In the genomic region with DNA sequence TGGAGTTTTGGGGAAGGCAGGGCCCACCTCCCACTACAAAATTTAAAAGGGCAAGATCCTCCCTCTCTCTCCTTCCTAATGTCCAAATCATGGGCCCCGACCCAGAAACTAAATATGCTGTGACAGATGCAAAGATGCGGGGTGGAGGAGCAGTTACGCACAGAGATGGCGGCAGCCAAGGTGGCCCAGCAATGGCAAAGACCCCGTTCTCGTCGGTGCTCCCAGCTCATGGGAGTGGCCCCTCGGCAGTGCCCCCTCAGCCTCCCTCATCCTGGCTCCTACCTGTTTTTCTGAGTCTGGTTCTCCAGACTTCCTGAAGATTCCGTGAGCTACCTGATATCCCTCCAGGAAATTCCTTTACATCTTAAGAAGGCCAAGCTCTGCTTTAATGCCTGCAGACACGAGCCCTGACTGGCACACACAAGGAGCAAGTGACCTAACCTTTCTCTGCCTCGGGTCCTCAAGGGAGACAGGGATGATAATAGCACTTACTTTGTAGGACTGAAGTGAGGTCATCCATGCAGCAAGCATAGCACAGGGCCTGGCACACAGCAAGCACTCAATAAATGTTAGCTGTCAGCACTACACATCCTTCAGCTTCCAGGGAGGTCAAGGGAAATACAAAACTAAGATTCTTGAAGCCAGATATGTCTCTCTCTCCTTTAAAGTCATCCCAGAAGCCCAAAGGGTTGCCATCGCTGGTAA, we compare ENCODE assay signal across 36 cellular contexts.
"Had no signal": no experiment of that assay in that cellular context is flagged by ENCODE, and none has a peak within 500 bp of the region (broad histone marks: within the 10 kb centered on the region; RNA-seq: fewer than 3 reads in every experiment).

No MANE protein-coding gene starts in this region.

- H3K36me3 ChIP-seq: adrenal gland, esophagus squamous epithelium, gastrocnemius medialis, WERI-Rb-1 had no signal

- H3K4me3 Mint-ChIP-seq: activated B cell treated with CpG ODN at 0.5 μM for 24 hours; activated CD4-positive, alpha-beta memory T cell treated with anti-CD3 and anti-CD28 coated beads for 36 hours; activated CD4-positive, alpha-beta T cell treated with anti-CD3 and anti-CD28 coated beads for 36 hours; activated CD4-positive, alpha-beta T cell treated with anti-CD3 and anti-CD28 coated beads, Interleukin-2, amount 10 ng/mL, durations not matched to agents 24 days and 14 days; activated CD8-positive, alpha-beta memory T cell treated with anti-CD3 and anti-CD28 coated beads, Interleukin-2, amount 10 ng/mL, durations not matched to agents 7 days and 5 days; activated CD8-positive, alpha-beta T cell treated with anti-CD3 and anti-CD28 coated beads, Interleukin-2, amount 10 ng/mL, durations not matched to agents 7 days and 5 days; activated naive CD4-positive, alpha-beta T cell treated with anti-CD3 and anti-CD28 coated beads for 36 hours; activated naive CD4-positive, alpha-beta T cell treated with anti-CD3 and anti-CD28 coated beads, Interleukin-2, amount 50 U/mL, for 24 hours; activated naive CD8-positive, alpha-beta T cell treated with anti-CD3 and anti-CD28 coated beads for 36 hours; activated naive CD8-positive, alpha-beta T cell treated with anti-CD3 and anti-CD28 coated beads, Interleukin-2, amount 50 U/mL, for 24 hours; activated T-helper 1 cell treated with anti-CD3 and anti-CD28 coated beads, Interleukin-12 subunit alpha, Interleukin-12 subunit beta, Interleukin-2, Interleukin-4 antibody, amounts not matched to agents 30 ng/mL and 10 ng/mL and 1 ng/mL, durations not matched to agents 14 hours and 24 hours and 36 hours; effector memory CD8-positive, alpha-beta T cell; T-helper 17 cell; T-helper 2 cell treated with Interferon-gamma antibody and Interleukin-4, amounts not matched to agents 5 μg/mL and 100 μg/mL, for 36 hours had no signal

- H3K4me3 ChIP-seq: adrenal gland, body of pancreas, esophagus squamous epithelium, gastrocnemius medialis had no signal

- H3K27me3 ChIP-seq: adrenal gland, body of pancreas, gastrocnemius medialis had no signal

- DNase-seq: activated B cell treated with CpG ODN at 0.5 μM for 24 hours; activated CD4-positive, alpha-beta memory T cell treated with anti-CD3 and anti-CD28 coated beads for 36 hours; activated CD4-positive, alpha-beta T cell treated with anti-CD3 and anti-CD28 coated beads for 36 hours; activated CD4-positive, alpha-beta T cell treated with anti-CD3 and anti-CD28 coated beads, Interleukin-2, amount 10 ng/mL, durations not matched to agents 24 days and 14 days; activated CD4-positive, CD25-positive, alpha-beta regulatory T cell treated with anti-CD3 and anti-CD28 coated beads, Interleukin-2, amount 50 U/mL, for 72 hours; activated CD8-positive, alpha-beta memory T cell treated with anti-CD3 and anti-CD28 coated beads, Interleukin-2, amount 10 ng/mL, durations not matched to agents 7 days and 5 days; activated CD8-positive, alpha-beta memory T cell treated with anti-CD3 and anti-CD28 coated beads, Interleukin-2, amount 50 U/mL, for 4 hours; activated CD8-positive, alpha-beta T cell treated with anti-CD3 and anti-CD28 coated beads, Interleukin-2, amount 10 ng/mL, durations not matched to agents 7 days and 5 days; activated effector memory CD4-positive, alpha-beta T cell treated with anti-CD3 and anti-CD28 coated beads, Interleukin-2, amount 50 U/mL, for 16 hours; activated naive CD4-positive, alpha-beta T cell treated with anti-CD3 and anti-CD28 coated beads for 36 hours; activated naive CD8-positive, alpha-beta T cell treated with anti-CD3 and anti-CD28 coated beads for 36 hours; activated naive CD8-positive, alpha-beta T cell treated with anti-CD3 and anti-CD28 coated beads, Interleukin-2, amount 50 U/mL, for 24 hours; activated T-cell treated with anti-CD3 and anti-CD28 coated beads, Interleukin-2, amount 50 U/mL, for 1 hour; activated T-cell treated with anti-CD3 and anti-CD28 coated beads, Interleukin-2, amount 50 U/mL, for 48 hours; amygdala; aorta; body of pancreas; caudate nucleus; cortex of kidney; dermis blood vessel endothelial cell; effector CD4-positive, alpha-beta T cell; effector memory CD8-positive, alpha-beta T cell; esophagus squamous epithelium; foreskin fibroblast; glutamatergic neuron; T-helper 1 cell; T-helper 17 cell; T1000; WERI-Rb-1 had no signal

- H3K27ac ChIP-seq: adrenal gland, body of pancreas, epithelial cell of prostate, esophagus squamous epithelium, WERI-Rb-1 had no signal

- H3K27me3 Mint-ChIP-seq: activated CD4-positive, alpha-beta T cell treated with anti-CD3 and anti-CD28 coated beads for 36 hours had no signal

- H3K4me1 ChIP-seq: adrenal gland had no signal

- H3K9me3 Mint-ChIP-seq: activated B cell treated with CpG ODN at 0.5 μM for 24 hours; activated CD4-positive, alpha-beta memory T cell treated with anti-CD3 and anti-CD28 coated beads for 36 hours; activated CD4-positive, alpha-beta T cell treated with anti-CD3 and anti-CD28 coated beads, Interleukin-2, amount 10 ng/mL, durations not matched to agents 24 days and 14 days; activated naive CD4-positive, alpha-beta T cell treated with anti-CD3 and anti-CD28 coated beads for 36 hours; activated naive CD4-positive, alpha-beta T cell treated with anti-CD3 and anti-CD28 coated beads, Interleukin-2, amount 50 U/mL, for 24 hours; activated naive CD8-positive, alpha-beta T cell treated with anti-CD3 and anti-CD28 coated beads for 36 hours; activated naive CD8-positive, alpha-beta T cell treated with anti-CD3 and anti-CD28 coated beads, Interleukin-2, amount 50 U/mL, for 24 hours; activated T-helper 1 cell treated with anti-CD3 and anti-CD28 coated beads, Interleukin-12 subunit alpha, Interleukin-12 subunit beta, Interleukin-2, Interleukin-4 antibody, amounts not matched to agents 30 ng/mL and 10 ng/mL and 1 ng/mL, durations not matched to agents 14 hours and 24 hours and 36 hours; activated T-helper 2 cell treated with anti-CD3 and anti-CD28 coated beads, Interferon-gamma antibody, Interleukin-2, Interleukin-4, amounts not matched to agents 10 μg/mL and 5 μg/mL and 100 μg/mL, durations not matched to agents 14 hours and 24 hours and 36 hours; effector memory CD8-positive, alpha-beta T cell; T-helper 2 cell treated with Interferon-gamma antibody and Interleukin-4, amounts not matched to agents 5 μg/mL and 100 μg/mL, for 36 hours had no signal

- H3K27ac Mint-ChIP-seq: activated B cell treated with CpG ODN at 0.5 μM for 24 hours; activated CD4-positive, alpha-beta memory T cell treated with anti-CD3 and anti-CD28 coated beads for 36 hours; activated CD4-positive, alpha-beta T cell treated with anti-CD3 and anti-CD28 coated beads for 36 hours; activated CD4-positive, alpha-beta T cell treated with anti-CD3 and anti-CD28 coated beads, Interleukin-2, amount 10 ng/mL, durations not matched to agents 24 days and 14 days; activated CD8-positive, alpha-beta memory T cell treated with anti-CD3 and anti-CD28 coated beads, Interleukin-2, amount 10 ng/mL, durations not matched to agents 7 days and 5 days; activated CD8-positive, alpha-beta T cell treated with anti-CD3 and anti-CD28 coated beads, Interleukin-2, amount 10 ng/mL, durations not matched to agents 7 days and 5 days; activated naive CD4-positive, alpha-beta T cell treated with anti-CD3 and anti-CD28 coated beads for 36 hours; activated naive CD4-positive, alpha-beta T cell treated with anti-CD3 and anti-CD28 coated beads, Interleukin-2, amount 50 U/mL, for 24 hours; activated naive CD8-positive, alpha-beta T cell treated with anti-CD3 and anti-CD28 coated beads for 36 hours; activated naive CD8-positive, alpha-beta T cell treated with anti-CD3 and anti-CD28 coated beads, Interleukin-2, amount 50 U/mL, for 24 hours; activated T-helper 1 cell treated with anti-CD3 and anti-CD28 coated beads, Interleukin-12 subunit alpha, Interleukin-12 subunit beta, Interleukin-2, Interleukin-4 antibody, amounts not matched to agents 30 ng/mL and 10 ng/mL and 1 ng/mL, durations not matched to agents 14 hours and 24 hours and 36 hours; activated T-helper 2 cell treated with anti-CD3 and anti-CD28 coated beads, Interferon-gamma antibody, Interleukin-2, Interleukin-4, amounts not matched to agents 10 μg/mL and 5 μg/mL and 100 μg/mL, durations not matched to agents 14 hours and 24 hours and 36 hours; T-helper 17 cell; T-helper 2 cell treated with Interferon-gamma antibody and Interleukin-4, amounts not matched to agents 5 μg/mL and 100 μg/mL, for 36 hours had no signal

- ATAC-seq: activated CD4-positive, alpha-beta T cell treated with anti-CD3 and anti-CD28 coated beads for 36 hours; activated CD8-positive, alpha-beta memory T cell treated with anti-CD3 and anti-CD28 coated beads, Interleukin-2, amount 10 ng/mL, durations not matched to agents 7 days and 5 days; activated CD8-positive, alpha-beta T cell treated with anti-CD3 and anti-CD28 coated beads, Interleukin-2, amount 10 ng/mL, durations not matched to agents 7 days and 5 days; activated naive CD8-positive, alpha-beta T cell treated with anti-CD3 and anti-CD28 coated beads, Interleukin-2, amount 50 U/mL, for 24 hours; body of pancreas; effector memory CD8-positive, alpha-beta T cell; T-helper 17 cell had no signal

- H3K9me3 ChIP-seq: adrenal gland, body of pancreas, esophagus squamous epithelium, gastrocnemius medialis had no signal

- H3K36me3 Mint-ChIP-seq: activated CD4-positive, alpha-beta memory T cell treated with anti-CD3 and anti-CD28 coated beads for 36 hours; activated CD8-positive, alpha-beta memory T cell treated with anti-CD3 and anti-CD28 coated beads, Interleukin-2, amount 10 ng/mL, durations not matched to agents 7 days and 5 days; activated naive CD4-positive, alpha-beta T cell treated with anti-CD3 and anti-CD28 coated beads, Interleukin-2, amount 50 U/mL, for 24 hours; activated naive CD8-positive, alpha-beta T cell treated with anti-CD3 and anti-CD28 coated beads for 36 hours had no signal

- H3K4me1 Mint-ChIP-seq: activated B cell treated with CpG ODN at 0.5 μM for 24 hours; activated CD4-positive, alpha-beta T cell treated with anti-CD3 and anti-CD28 coated beads for 36 hours; activated CD4-positive, alpha-beta T cell treated with anti-CD3 and anti-CD28 coated beads, Interleukin-2, amount 10 ng/mL, durations not matched to agents 24 days and 14 days; activated CD8-positive, alpha-beta memory T cell treated with anti-CD3 and anti-CD28 coated beads, Interleukin-2, amount 10 ng/mL, durations not matched to agents 7 days and 5 days; activated naive CD4-positive, alpha-beta T cell treated with anti-CD3 and anti-CD28 coated beads, Interleukin-2, amount 50 U/mL, for 24 hours; activated naive CD8-positive, alpha-beta T cell treated with anti-CD3 and anti-CD28 coated beads for 36 hours; activated naive CD8-positive, alpha-beta T cell treated with anti-CD3 and anti-CD28 coated beads, Interleukin-2, amount 50 U/mL, for 24 hours had no signal
